In genomic region chr19:44401108-44401786, GRCh38 we compare ENCODE assay signal across 8 cellular contexts. TPM values are rescaled to one million over a fixed set of nuclear protein-coding genes. Genes with fewer than 3 reads are reported as not detected.
DNase-seq lines count a peak whose midpoint lies in the region; ATAC-seq and TF ChIP-seq lines count a peak whose summit lies in the region.

TSS of gene ZNF285 (minus strand) at chr19:44401608. CDS start at chr19:44397213, 4,395 bp downstream.

- DNase-seq in EH (ENCODE audit: low read depth) (peak; percentile 97), globus pallidus (ENCODE audit: low spot score) (peak; percentile 88), omental fat pad (ENCODE audit: low spot score) (peak; percentile 71)
- peak; percentile 31 for DNase-seq in activated effector memory CD4-positive, alpha-beta T cell treated with Interleukin-2 at 50 U/mL for 16 hours
- DNase-seq in stimulated activated naive CD4-positive, alpha-beta T cell treated with Interleukin-2 at 50 U/mL for 16 hours (lab: John Stamatoyannopoulos, UW): no peak
- DNase-seq in stimulated activated naive CD4-positive, alpha-beta T cell (lab: John Stamatoyannopoulos, UW): no peak

- no peak for TF ChIP-seq RAD21 in Ishikawa (IDR thresholded peaks at IDR 0.05; ENCODE audit: low read depth)

- no peak for TF ChIP-seq EP300 in Ishikawa (IDR thresholded peaks at IDR 0.05; ENCODE audit: borderline replicate concordance)

- TF ChIP-seq CTCF in omental fat pad (IDR thresholded peaks at IDR 0.05): no peak

- H3K27ac ChIP-seq in temporal lobe (ENCODE audit: low read depth, low read length): peak within 1 kb of the TSS; percentile 19

- peak; percentile 98 for ATAC-seq in omental fat pad (ENCODE audit: low FRiP score)

TF ChIP-seq in Ishikawa, 13 proteins besides CTCF, POLR2A, EP300 and RAD21:
- TF ChIP-seq YY1 (IDR thresholded peaks at IDR 0.05; ENCODE audit: low read depth) (peak; percentile 75), REST (IDR thresholded peaks at IDR 0.05; ENCODE audit: low read depth) (no peak), MAX (IDR thresholded peaks at IDR 0.05) (peak; percentile 37; the same call in 1 of the 2 replicates), TCF12 (IDR thresholded peaks at IDR 0.05; ENCODE audit: low read depth) (no peak)

RNA-seq across cellular contexts. Expression of gene ZNF285, which starts in this region (rescaled TPM):
- 1 to 10 TPM; 1.1 to 6.5 (median 2.5) TPM for total RNA-seq in omental fat pad
- total RNA-seq in temporal lobe: 24.6 TPM

Comparison
In these comparisons a context has a peak if more than half of its experiments do, and no peak if none do; other contexts are left out.
1. DNase-seq: peak in EH (single experiment), activated effector memory CD4-positive, alpha-beta T cell treated with Interleukin-2 at 50 U/mL for 16 hours (single experiment), globus pallidus (single experiment) and omental fat pad (single experiment); none in stimulated activated naive CD4-positive, alpha-beta T cell treated with Interleukin-2 at 50 U/mL for 16 hours (single experiment) and stimulated activated naive CD4-positive, alpha-beta T cell (0 of 6).